1 cellular context compared by ENCODE assay signal in genomic region chr6:139474145-139475108, GRCh38.
TF ChIP-seq lines count a peak whose summit lies in the region.

No MANE protein-coding gene starts in this region.

TF ChIP-seq in H1, 55 proteins besides CTCF, POLR2A, EP300 and RAD21:
- peak; percentile 25; the same call in 1 of the 2 replicates for TF ChIP-seq SP1 (IDR thresholded peaks at IDR 0.05; ENCODE audit: low read depth, low read length)
- TF ChIP-seq, protein P1, sequence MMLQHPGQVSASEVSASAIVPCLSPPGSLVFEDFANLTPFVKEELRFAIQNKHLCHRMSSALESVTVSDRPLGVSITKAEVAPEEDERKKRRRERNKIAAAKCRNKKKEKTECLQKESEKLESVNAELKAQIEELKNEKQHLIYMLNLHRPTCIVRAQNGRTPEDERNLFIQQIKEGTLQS (IDR thresholded peaks at IDR 0.05; ENCODE audit: insufficient read depth, low read depth, low read length): no peak
- TF ChIP-seq RBBP5 (IDR thresholded peaks at IDR 0.05; ENCODE audit: borderline replicate concordance, low read depth, low read length): 0 out of 2 replicates have a peak, but pooled peaks have one; percentile 30
- TF ChIP-seq ASH2L (IDR thresholded peaks at IDR 0.05; ENCODE audit: low read length): peak; percentile 47
TF ChIP-seq in H1: peak in this region for 3.
